24 cellular contexts compared by ENCODE assay signal in genomic region chr5:140383300-140383699, GRCh38. TPM values are rescaled to one million over a fixed set of nuclear protein-coding genes. Genes with fewer than 3 reads are reported as not detected.
"Had no signal": no experiment of that assay in that cellular context is flagged by ENCODE, and none has a peak within 500 bp of the region (broad histone marks: within the 10 kb centered on the region; RNA-seq: fewer than 3 reads in every experiment).

No MANE protein-coding gene starts in this region.

- H3K4me3 Mint-ChIP-seq: activated CD4-positive, alpha-beta memory T cell treated with anti-CD3 and anti-CD28 coated beads for 36 hours; activated naive CD8-positive, alpha-beta T cell treated with anti-CD3 and anti-CD28 coated beads, Interleukin-2, amount 50 U/mL, for 24 hours; memory B cell; nephron; stimulated activated naive CD8-positive, alpha-beta T cell treated with anti-CD3 and anti-CD28 coated beads, Interleukin-15, amount 100 ng/mL, for 72 hours had no signal

- H3K4me3 ChIP-seq: body of pancreas, gastroesophageal sphincter, ovary, psoas muscle, tibial nerve had no signal

- DNase-seq: activated CD4-positive, alpha-beta memory T cell treated with anti-CD3 and anti-CD28 coated beads for 36 hours; activated CD4-positive, alpha-beta T cell treated with anti-CD3 and anti-CD28 coated beads for 48 hours; activated naive CD4-positive, alpha-beta T cell treated with Interleukin-2 at 50 U/mL for 16 hours; activated naive CD8-positive, alpha-beta T cell treated with anti-CD3 and anti-CD28 coated beads, Interleukin-2, amount 50 U/mL, for 24 hours; activated T-cell treated with anti-CD3 and anti-CD28 coated beads, Interleukin-2, amount 50 U/mL, for 48 hours; anterior cingulate cortex; body of pancreas; effector memory CD4-positive, alpha-beta T cell; head of caudate nucleus; hypothalamus; ovary; psoas muscle; right cardiac atrium; stimulated activated CD4-positive, alpha-beta T cell treated with anti-CD3 and anti-CD28 coated beads, Interleukin-12 subunit alpha, Interleukin-12 subunit beta, amount 100 ng/mL, for 4 hours; stimulated activated naive CD8-positive, alpha-beta T cell treated with anti-CD3 and anti-CD28 coated beads, Interleukin-15, amount 100 ng/mL, for 72 hours; T-helper 1 cell had no signal

- H3K27ac ChIP-seq: body of pancreas, gastroesophageal sphincter, neutrophil, ovary, psoas muscle, tibial nerve had no signal

- H3K4me1 Mint-ChIP-seq: memory B cell, nephron had no signal

- H3K9me3 Mint-ChIP-seq: activated naive CD8-positive, alpha-beta T cell treated with anti-CD3 and anti-CD28 coated beads, Interleukin-2, amount 50 U/mL, for 24 hours; nephron; stimulated activated naive CD8-positive, alpha-beta T cell treated with anti-CD3 and anti-CD28 coated beads, Interleukin-15, amount 100 ng/mL, for 72 hours had no signal

- H3K36me3 Mint-ChIP-seq: activated CD4-positive, alpha-beta memory T cell treated with anti-CD3 and anti-CD28 coated beads for 36 hours had no signal

- H3K27ac Mint-ChIP-seq: activated CD4-positive, alpha-beta memory T cell treated with anti-CD3 and anti-CD28 coated beads for 36 hours; activated naive CD8-positive, alpha-beta T cell treated with anti-CD3 and anti-CD28 coated beads, Interleukin-2, amount 50 U/mL, for 24 hours; memory B cell; nephron; stimulated activated naive CD8-positive, alpha-beta T cell treated with anti-CD3 and anti-CD28 coated beads, Interleukin-15, amount 100 ng/mL, for 72 hours had no signal

- H3K27me3 Mint-ChIP-seq: activated CD4-positive, alpha-beta memory T cell treated with anti-CD3 and anti-CD28 coated beads for 36 hours; activated naive CD8-positive, alpha-beta T cell treated with anti-CD3 and anti-CD28 coated beads, Interleukin-2, amount 50 U/mL, for 24 hours; memory B cell; stimulated activated naive CD8-positive, alpha-beta T cell treated with anti-CD3 and anti-CD28 coated beads, Interleukin-15, amount 100 ng/mL, for 72 hours had no signal

- H3K27me3 ChIP-seq: body of pancreas, gastroesophageal sphincter, neutrophil, ovary, tibial nerve had no signal

- H3K36me3 ChIP-seq: gastroesophageal sphincter, neutrophil, ovary, tibial nerve had no signal

- H3K4me1 ChIP-seq: body of pancreas, gastroesophageal sphincter, psoas muscle, tibial nerve had no signal

- H3K9me3 ChIP-seq: body of pancreas, gastroesophageal sphincter, neutrophil, ovary, psoas muscle, tibial nerve had no signal

- ATAC-seq: activated naive CD8-positive, alpha-beta T cell treated with anti-CD3 and anti-CD28 coated beads, Interleukin-2, amount 50 U/mL, for 24 hours; body of pancreas; esophagus mucosa; gastroesophageal sphincter; psoas muscle; right cardiac atrium; stimulated activated naive CD8-positive, alpha-beta T cell treated with anti-CD3 and anti-CD28 coated beads, Interleukin-15, amount 100 ng/mL, for 72 hours had no signal

RNA-seq across cellular contexts. Expression of gene SLC4A9, which starts 23.3 kb away (rescaled TPM):
- total RNA-seq: body of pancreas, dermis microvascular lymphatic vessel endothelial cell, gastroesophageal sphincter, myocyte, psoas muscle, tibial nerve had no signal
- polyA plus RNA-seq: ovary had no signal
